ENCODE assay signal across 1 cellular context in the genomic region with DNA sequence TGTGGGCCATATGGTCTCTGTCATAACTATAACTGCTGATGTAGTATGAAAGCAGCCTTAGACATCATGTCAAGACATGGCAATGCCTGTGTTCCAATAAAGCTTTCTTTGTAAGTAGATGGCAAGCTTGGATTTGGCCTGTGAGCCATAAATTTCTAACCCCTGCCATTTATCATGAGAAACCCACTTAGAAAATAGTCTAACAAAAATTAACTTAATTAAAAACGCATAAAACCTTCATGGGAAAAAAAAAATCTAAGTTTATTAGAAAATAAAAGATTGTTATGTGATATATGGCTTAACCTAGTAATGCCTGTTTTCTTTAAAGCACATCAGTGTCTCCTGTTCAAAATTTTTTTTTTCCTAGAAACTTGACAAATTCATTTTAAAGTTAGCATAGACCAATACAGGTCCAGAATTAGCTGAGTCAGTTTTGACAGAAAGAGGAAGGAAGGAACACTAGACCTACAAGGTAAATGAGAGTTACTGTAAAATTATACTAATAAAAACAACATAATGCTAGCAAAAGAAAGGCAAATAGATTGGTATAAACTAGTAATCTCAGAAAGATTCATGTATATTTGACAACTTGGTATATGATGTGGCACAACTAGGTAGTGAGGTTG.
TF ChIP-seq lines count a peak whose summit lies in the region.

No MANE protein-coding gene starts in this region.

TF ChIP-seq in K562, 482 proteins besides CTCF, POLR2A, EP300 and RAD21 (continued from another document):
- TF ChIP-seq, protein P1, sequence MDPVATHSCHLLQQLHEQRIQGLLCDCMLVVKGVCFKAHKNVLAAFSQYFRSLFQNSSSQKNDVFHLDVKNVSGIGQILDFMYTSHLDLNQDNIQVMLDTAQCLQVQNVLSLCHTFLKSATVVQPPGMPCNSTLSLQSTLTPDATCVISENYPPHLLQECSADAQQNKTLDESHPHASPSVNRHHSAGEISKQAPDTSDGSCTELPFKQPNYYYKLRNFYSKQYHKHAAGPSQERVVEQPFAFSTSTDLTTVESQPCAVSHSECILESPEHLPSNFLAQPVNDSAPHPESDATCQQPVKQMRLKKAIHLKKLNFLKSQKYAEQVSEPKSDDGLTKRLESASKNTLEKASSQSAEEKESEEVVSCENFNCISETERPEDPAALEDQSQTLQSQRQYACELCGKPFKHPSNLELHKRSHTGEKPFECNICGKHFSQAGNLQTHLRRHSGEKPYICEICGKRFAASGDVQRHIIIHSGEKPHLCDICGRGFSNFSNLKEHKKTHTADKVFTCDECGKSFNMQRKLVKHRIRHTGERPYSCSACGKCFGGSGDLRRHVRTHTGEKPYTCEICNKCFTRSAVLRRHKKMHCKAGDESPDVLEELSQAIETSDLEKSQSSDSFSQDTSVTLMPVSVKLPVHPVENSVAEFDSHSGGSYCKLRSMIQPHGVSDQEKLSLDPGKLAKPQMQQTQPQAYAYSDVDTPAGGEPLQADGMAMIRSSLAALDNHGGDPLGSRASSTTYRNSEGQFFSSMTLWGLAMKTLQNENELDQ (CRISPR knock-in tag; IDR thresholded peaks at IDR 0.05; ENCODE audit: borderline replicate concordance): no peak
- TF ChIP-seq POLR2G (IDR thresholded peaks at IDR 0.05; ENCODE audit: low read depth, low read length) (0 out of 2 replicates have a peak, but pooled peaks have one; percentile 13), C11orf30 (IDR thresholded peaks at IDR 0.05; ENCODE audit: low read depth) (peak; percentile 74), ZNF24 (IDR thresholded peaks at IDR 0.05) (no peak), SP1 (CRISPR knock-in tag; IDR thresholded peaks at IDR 0.05) (no peak), ZNF431 (CRISPR knock-in tag; IDR thresholded peaks at IDR 0.05) (no peak), ZNF77 (CRISPR knock-in tag; IDR thresholded peaks at IDR 0.05) (no peak), PHB2 (IDR thresholded peaks at IDR 0.05; ENCODE audit: low read depth) (no peak), RAD51 (IDR thresholded peaks at IDR 0.05; ENCODE audit: borderline replicate concordance, low read depth) (no peak), MAFK (IDR thresholded peaks at IDR 0.05; ENCODE audit: low read length) (peak; percentile 47; the same call in 1 of the 2 replicates), MAFG (tag; conservative IDR thresholded peaks at IDR 0.05) (peak; percentile 50; the same call in 1 of the 2 replicates), ZNF316 (IDR thresholded peaks at IDR 0.05) (peak; percentile 88), ZNF239 (CRISPR knock-in tag; IDR thresholded peaks at IDR 0.05) (no peak), MAFF (IDR thresholded peaks at IDR 0.05; ENCODE audit: low read length) (peak; percentile 43; the same call in 1 of the 2 replicates), ZNF551 (CRISPR knock-in tag; IDR thresholded peaks at IDR 0.05) (no peak), ID3 (CRISPR knock-in tag; IDR thresholded peaks at IDR 0.05) (no peak), ID3 (tag; IDR thresholded peaks at IDR 0.05) (no peak), NBN (IDR thresholded peaks at IDR 0.05; ENCODE audit: low read depth) (no peak), NFE2 (IDR thresholded peaks at IDR 0.05; ENCODE audit: low read depth) (peak; percentile 43; the same call in 1 of the 2 replicates), PYGO2 (tag; IDR thresholded peaks at IDR 0.05) (no peak), TFAM (CRISPR knock-in tag; conservative IDR thresholded peaks at IDR 0.05) (no peak)
- TF ChIP-seq, protein P2, sequence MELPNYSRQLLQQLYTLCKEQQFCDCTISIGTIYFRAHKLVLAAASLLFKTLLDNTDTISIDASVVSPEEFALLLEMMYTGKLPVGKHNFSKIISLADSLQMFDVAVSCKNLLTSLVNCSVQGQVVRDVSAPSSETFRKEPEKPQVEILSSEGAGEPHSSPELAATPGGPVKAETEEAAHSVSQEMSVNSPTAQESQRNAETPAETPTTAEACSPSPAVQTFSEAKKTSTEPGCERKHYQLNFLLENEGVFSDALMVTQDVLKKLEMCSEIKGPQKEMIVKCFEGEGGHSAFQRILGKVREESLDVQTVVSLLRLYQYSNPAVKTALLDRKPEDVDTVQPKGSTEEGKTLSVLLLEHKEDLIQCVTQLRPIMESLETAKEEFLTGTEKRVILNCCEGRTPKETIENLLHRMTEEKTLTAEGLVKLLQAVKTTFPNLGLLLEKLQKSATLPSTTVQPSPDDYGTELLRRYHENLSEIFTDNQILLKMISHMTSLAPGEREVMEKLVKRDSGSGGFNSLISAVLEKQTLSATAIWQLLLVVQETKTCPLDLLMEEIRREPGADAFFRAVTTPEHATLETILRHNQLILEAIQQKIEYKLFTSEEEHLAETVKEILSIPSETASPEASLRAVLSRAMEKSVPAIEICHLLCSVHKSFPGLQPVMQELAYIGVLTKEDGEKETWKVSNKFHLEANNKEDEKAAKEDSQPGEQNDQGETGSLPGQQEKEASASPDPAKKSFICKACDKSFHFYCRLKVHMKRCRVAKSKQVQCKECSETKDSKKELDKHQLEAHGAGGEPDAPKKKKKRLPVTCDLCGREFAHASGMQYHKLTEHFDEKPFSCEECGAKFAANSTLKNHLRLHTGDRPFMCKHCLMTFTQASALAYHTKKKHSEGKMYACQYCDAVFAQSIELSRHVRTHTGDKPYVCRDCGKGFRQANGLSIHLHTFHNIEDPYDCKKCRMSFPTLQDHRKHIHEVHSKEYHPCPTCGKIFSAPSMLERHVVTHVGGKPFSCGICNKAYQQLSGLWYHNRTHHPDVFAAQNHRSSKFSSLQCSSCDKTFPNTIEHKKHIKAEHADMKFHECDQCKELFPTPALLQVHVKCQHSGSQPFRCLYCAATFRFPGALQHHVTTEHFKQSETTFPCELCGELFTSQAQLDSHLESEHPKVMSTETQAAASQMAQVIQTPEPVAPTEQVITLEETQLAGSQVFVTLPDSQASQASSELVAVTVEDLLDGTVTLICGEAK (IDR thresholded peaks at IDR 0.05): peak; percentile 84
- TF ChIP-seq, protein P2 (CRISPR knock-in tag; IDR thresholded peaks at IDR 0.05): no peak
- TF ChIP-seq, protein P3, sequence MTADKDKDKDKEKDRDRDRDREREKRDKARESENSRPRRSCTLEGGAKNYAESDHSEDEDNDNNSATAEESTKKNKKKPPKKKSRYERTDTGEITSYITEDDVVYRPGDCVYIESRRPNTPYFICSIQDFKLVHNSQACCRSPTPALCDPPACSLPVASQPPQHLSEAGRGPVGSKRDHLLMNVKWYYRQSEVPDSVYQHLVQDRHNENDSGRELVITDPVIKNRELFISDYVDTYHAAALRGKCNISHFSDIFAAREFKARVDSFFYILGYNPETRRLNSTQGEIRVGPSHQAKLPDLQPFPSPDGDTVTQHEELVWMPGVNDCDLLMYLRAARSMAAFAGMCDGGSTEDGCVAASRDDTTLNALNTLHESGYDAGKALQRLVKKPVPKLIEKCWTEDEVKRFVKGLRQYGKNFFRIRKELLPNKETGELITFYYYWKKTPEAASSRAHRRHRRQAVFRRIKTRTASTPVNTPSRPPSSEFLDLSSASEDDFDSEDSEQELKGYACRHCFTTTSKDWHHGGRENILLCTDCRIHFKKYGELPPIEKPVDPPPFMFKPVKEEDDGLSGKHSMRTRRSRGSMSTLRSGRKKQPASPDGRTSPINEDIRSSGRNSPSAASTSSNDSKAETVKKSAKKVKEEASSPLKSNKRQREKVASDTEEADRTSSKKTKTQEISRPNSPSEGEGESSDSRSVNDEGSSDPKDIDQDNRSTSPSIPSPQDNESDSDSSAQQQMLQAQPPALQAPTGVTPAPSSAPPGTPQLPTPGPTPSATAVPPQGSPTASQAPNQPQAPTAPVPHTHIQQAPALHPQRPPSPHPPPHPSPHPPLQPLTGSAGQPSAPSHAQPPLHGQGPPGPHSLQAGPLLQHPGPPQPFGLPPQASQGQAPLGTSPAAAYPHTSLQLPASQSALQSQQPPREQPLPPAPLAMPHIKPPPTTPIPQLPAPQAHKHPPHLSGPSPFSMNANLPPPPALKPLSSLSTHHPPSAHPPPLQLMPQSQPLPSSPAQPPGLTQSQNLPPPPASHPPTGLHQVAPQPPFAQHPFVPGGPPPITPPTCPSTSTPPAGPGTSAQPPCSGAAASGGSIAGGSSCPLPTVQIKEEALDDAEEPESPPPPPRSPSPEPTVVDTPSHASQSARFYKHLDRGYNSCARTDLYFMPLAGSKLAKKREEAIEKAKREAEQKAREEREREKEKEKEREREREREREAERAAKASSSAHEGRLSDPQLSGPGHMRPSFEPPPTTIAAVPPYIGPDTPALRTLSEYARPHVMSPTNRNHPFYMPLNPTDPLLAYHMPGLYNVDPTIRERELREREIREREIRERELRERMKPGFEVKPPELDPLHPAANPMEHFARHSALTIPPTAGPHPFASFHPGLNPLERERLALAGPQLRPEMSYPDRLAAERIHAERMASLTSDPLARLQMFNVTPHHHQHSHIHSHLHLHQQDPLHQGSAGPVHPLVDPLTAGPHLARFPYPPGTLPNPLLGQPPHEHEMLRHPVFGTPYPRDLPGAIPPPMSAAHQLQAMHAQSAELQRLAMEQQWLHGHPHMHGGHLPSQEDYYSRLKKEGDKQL (CRISPR knock-in tag; IDR thresholded peaks at IDR 0.05; ENCODE audit: borderline replicate concordance): no peak
- TF ChIP-seq, protein P4, sequence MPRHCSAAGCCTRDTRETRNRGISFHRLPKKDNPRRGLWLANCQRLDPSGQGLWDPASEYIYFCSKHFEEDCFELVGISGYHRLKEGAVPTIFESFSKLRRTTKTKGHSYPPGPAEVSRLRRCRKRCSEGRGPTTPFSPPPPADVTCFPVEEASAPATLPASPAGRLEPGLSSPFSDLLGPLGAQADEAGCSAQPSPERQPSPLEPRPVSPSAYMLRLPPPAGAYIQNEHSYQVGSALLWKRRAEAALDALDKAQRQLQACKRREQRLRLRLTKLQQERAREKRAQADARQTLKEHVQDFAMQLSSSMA (CRISPR knock-in tag; IDR thresholded peaks at IDR 0.05): no peak
